In genomic region chr6:116779569-116780164, GRCh38 we compare ENCODE assay signal across 8 cellular contexts.
A peak's percentile ranks its signal among the peaks of the same experiment; 100 is the strongest.
DNase-seq lines count a peak whose midpoint lies in the region; ATAC-seq lines count a peak whose summit lies in the region.

No MANE protein-coding gene starts in this region.

- DNase-seq in AG20443 (ENCODE audit: low spot score) (peak; percentile 29), LoVo (ENCODE audit: low spot score) (peak; percentile 41), SW480 (ENCODE audit: low spot score) (peak; percentile 42), iPS-NIHi7 (ENCODE audit: extremely low spot score) (peak; percentile 32), caudate nucleus (lab: John Stamatoyannopoulos, UW) (no peak), NK-92 (lab: John Stamatoyannopoulos, UW; ENCODE audit: unreplicated experiment) (no peak)

- ATAC-seq in GM18861 (IDR thresholded peaks at IDR 0.05; ENCODE audit: unreplicated experiment) (peak; percentile 64), GM21526 (IDR thresholded peaks at IDR 0.05; ENCODE audit: low FRiP score, unreplicated experiment) (no peak)

- H3K27ac ChIP-seq in caudate nucleus (ENCODE audit: low read depth, low read length): no peak overlapping the region

Comparison
In these comparisons a context has a peak if more than half of its experiments do, and no peak if none do; other contexts are left out.
1. DNase-seq: peak in AG20443 (single experiment), LoVo (single experiment), SW480 (single experiment) and iPS-NIHi7 (single experiment); none in caudate nucleus (0 of 61) and NK-92 (single experiment).